ENCODE assay signal across 1 cellular context in genomic region chr12:13592063-13592942, GRCh38.
TF ChIP-seq lines count a peak whose summit lies in the region.

No MANE protein-coding gene starts in this region.

TF ChIP-seq in GM12878, 131 proteins besides CTCF, POLR2A, EP300 and RAD21 (continued from another document and continues in another):
- no peak for TF ChIP-seq CEBPZ (IDR thresholded peaks at IDR 0.05; ENCODE audit: low read depth, low read length)
- peak; percentile 49; the same call in 1 of the 2 replicates for TF ChIP-seq CHD2 (IDR thresholded peaks at IDR 0.05; ENCODE audit: borderline replicate concordance, low read depth, low read length)
- no peak for TF ChIP-seq EGR1 (IDR thresholded peaks at IDR 0.05; ENCODE audit: borderline replicate concordance in 1 of 2, low read depth in 2 of 2, low read length in 2 of 2)
- TF ChIP-seq LARP7 (IDR thresholded peaks at IDR 0.05): no peak
- no peak for TF ChIP-seq NR2C2 (IDR thresholded peaks at IDR 0.05; ENCODE audit: borderline replicate concordance, control insufficient read depth, insufficient read length, low read depth)
- TF ChIP-seq SPI1 (IDR thresholded peaks at IDR 0.05; ENCODE audit: borderline replicate concordance, insufficient read depth, low read depth, low read length): peak; percentile 75; the same call in 1 of the 2 replicates
- no peak for TF ChIP-seq SMAD5 (IDR thresholded peaks at IDR 0.05; ENCODE audit: low read depth)
- TF ChIP-seq MEF2B (IDR thresholded peaks at IDR 0.05; ENCODE audit: partially characterized antibody, poor library complexity, severe bottlenecking): peak; percentile 49
- no peak for TF ChIP-seq NR2C1 (IDR thresholded peaks at IDR 0.05)
- TF ChIP-seq E4F1 (IDR thresholded peaks at IDR 0.05; ENCODE audit: borderline replicate concordance, partially characterized antibody): no peak
- no peak for TF ChIP-seq TCF3 (IDR thresholded peaks at IDR 0.05; ENCODE audit: borderline replicate concordance, insufficient read depth, low read depth, low read length)
- TF ChIP-seq ZNF687 (IDR thresholded peaks at IDR 0.05): no peak
- no peak for TF ChIP-seq RAD51 (IDR thresholded peaks at IDR 0.05)
- peak; percentile 86; the same call in 1 of the 2 replicates for TF ChIP-seq MYB (IDR thresholded peaks at IDR 0.05; ENCODE audit: borderline replicate concordance, low read depth, low read length)
- no peak for TF ChIP-seq ZZZ3 (IDR thresholded peaks at IDR 0.05; ENCODE audit: control insufficient read depth, insufficient read length, low read depth)
- no peak for TF ChIP-seq NKRF (conservative IDR thresholded peaks at IDR 0.05)
- TF ChIP-seq TAF1 (IDR thresholded peaks at IDR 0.05; ENCODE audit: borderline replicate concordance, low read depth, low read length): no peak
- TF ChIP-seq CREM (IDR thresholded peaks at IDR 0.05; ENCODE audit: low read depth): 0 out of 2 replicates have a peak, but pooled peaks have one; percentile 12
- TF ChIP-seq JUNB (IDR thresholded peaks at IDR 0.05): no peak
- TF ChIP-seq HSF1 (IDR thresholded peaks at IDR 0.05; ENCODE audit: low read depth, low read length): no peak
- TF ChIP-seq MEF2A (IDR thresholded peaks at IDR 0.05; ENCODE audit: insufficient read depth, low read depth, low read length): no peak
- peak; percentile 93 for TF ChIP-seq DPF2 (IDR thresholded peaks at IDR 0.05)
- TF ChIP-seq ZBTB4 (CRISPR knock-in tag; IDR thresholded peaks at IDR 0.05): no peak
- TF ChIP-seq SP1 (IDR thresholded peaks at IDR 0.05; ENCODE audit: low read depth, low read length): no peak
- no peak for TF ChIP-seq FOXM1 (IDR thresholded peaks at IDR 0.05; ENCODE audit: low read depth, low read length)
- TF ChIP-seq CUX1 (IDR thresholded peaks at IDR 0.05; ENCODE audit: insufficient replicate concordance, low read depth, low read length): no peak
- peak; percentile 79 for TF ChIP-seq RUNX3 (IDR thresholded peaks at IDR 0.05; ENCODE audit: low read length)
- TF ChIP-seq CBX3 (IDR thresholded peaks at IDR 0.05; ENCODE audit: borderline replicate concordance, low read depth): no peak
- no peak; the same call in 1 of the 2 replicates for TF ChIP-seq ZNF217 (IDR thresholded peaks at IDR 0.05)
- TF ChIP-seq WRNIP1 (IDR thresholded peaks at IDR 0.05; ENCODE audit: borderline replicate concordance, low read depth, low read length): no peak
- TF ChIP-seq MXI1 (IDR thresholded peaks at IDR 0.05; ENCODE audit: low read depth, low read length): no peak
- peak; percentile 81 to 89 for TF ChIP-seq IKZF2 (IDR thresholded peaks at IDR 0.05)
- TF ChIP-seq ZNF274 (IDR thresholded peaks at IDR 0.05; ENCODE audit: insufficient read depth, insufficient read length): no peak
- peak; percentile 36; the same call in 1 of the 3 replicates for TF ChIP-seq POU2F2 (IDR thresholded peaks at IDR 0.05; ENCODE audit: borderline replicate concordance, low read depth, low read length)
- TF ChIP-seq RELA (IDR thresholded peaks at IDR 0.05; ENCODE audit: borderline replicate concordance, partially characterized antibody): no peak
- TF ChIP-seq YY1 (IDR thresholded peaks at IDR 0.05; ENCODE audit: low read depth, low read length): 0 out of 2 replicates have a peak, but pooled peaks have one; percentile 7
- TF ChIP-seq CBX5 (IDR thresholded peaks at IDR 0.05; ENCODE audit: low read depth): no peak
